20 cellular contexts compared by ENCODE assay signal in genomic region chr12:31033146-31033545, GRCh38.
"Had no signal": no experiment of that assay in that cellular context is flagged by ENCODE, and none has a peak within 500 bp of the region (broad histone marks: within the 10 kb centered on the region; RNA-seq: fewer than 3 reads in every experiment).

No MANE protein-coding gene starts in this region.

- H3K36me3 ChIP-seq: gastrocnemius medialis, ovary, right lobe of liver, stomach, tibial artery, upper lobe of left lung had no signal

- H3K9me3 ChIP-seq: gastrocnemius medialis, ovary, psoas muscle, right lobe of liver, stomach, tibial artery, upper lobe of left lung had no signal

- H3K27me3 ChIP-seq: gastrocnemius medialis, ovary, right lobe of liver, stomach, tibial artery, upper lobe of left lung had no signal

- H3K4me3 ChIP-seq: gastrocnemius medialis, lung, ovary, psoas muscle, right lobe of liver, stomach, tibial artery, upper lobe of left lung had no signal

- DNase-seq: cortex of kidney; effector memory CD8-positive, alpha-beta T cell; gastrocnemius medialis; head of caudate nucleus; natural killer cell; occipital lobe; posterior cingulate gyrus; psoas muscle; right lobe of liver; small intestine; stimulated activated CD4-positive, alpha-beta T cell treated with anti-CD3 and anti-CD28 coated beads, Interleukin-12 subunit alpha, Interleukin-12 subunit beta, amount 100 ng/mL, for 4 hours; stimulated activated CD4-positive, alpha-beta T cell treated with anti-CD3 and anti-CD28 coated beads, Interleukin-1b, Interleukin-23, amount 100 ng/mL, for 48 hours; stimulated activated CD4-positive, alpha-beta T cell treated with anti-CD3 and anti-CD28 coated beads, Interleukin-4, amount 100 ng/mL, for 24 hours; stimulated activated naive CD4-positive, alpha-beta T cell treated with Interleukin-2 at 50 U/mL for 16 hours; stomach; tibial artery; upper lobe of left lung had no signal

- ATAC-seq: effector memory CD8-positive, alpha-beta T cell; gastrocnemius medialis; natural killer cell; psoas muscle; right lobe of liver; stimulated activated effector memory CD8-positive, alpha-beta T cell treated with anti-CD3 and anti-CD28 coated beads, Interleukin-12 subunit alpha, Interleukin-12 subunit beta, amount 100 ng/mL, for 72 hours had no signal

- H3K4me1 ChIP-seq: right lobe of liver, stomach, tibial artery, upper lobe of left lung had no signal

- H3K27ac ChIP-seq: gastrocnemius medialis, ovary, psoas muscle, right lobe of liver, stomach, tibial artery, upper lobe of left lung had no signal
